In genomic region chr4:84336964-84337705, GRCh38 we compare ENCODE assay signal across 21 cellular contexts.
DNase-seq lines count a peak whose midpoint lies in the region; ATAC-seq and TF ChIP-seq lines count a peak whose summit lies in the region.
"Had no signal": no experiment of that assay in that cellular context is flagged by ENCODE, and none has a peak within 500 bp of the region (broad histone marks: within the 10 kb centered on the region; RNA-seq: fewer than 3 reads in every experiment).

No MANE protein-coding gene starts in this region.

- WGBS in ovary, 3 donors: 69 to 79% (median 73%) methylated on average over 3 of the region's 3 CpGs
- WGBS in heart right ventricle, 2 donors: 56 to 60% methylated on average over 3 of the region's 3 CpGs

- H3K27me3 ChIP-seq in NT2/D1 (ENCODE audit: insufficient read depth, insufficient read length) (peaks cover 32% of the 10 kb centered on the region), iPS-20b (ENCODE audit: insufficient read depth, low read length) (no peaks in the 10 kb centered on the region), ovary (no peaks in the 10 kb centered on the region), heart right ventricle (no peaks in the 10 kb centered on the region)
- H3K27me3 ChIP-seq: BLaER1 treated with 17β-estradiol and CSF1 and Interleukin-3, amounts not matched to agents 10 nM and 100 nM; MG63; SJCRH30 had no signal

- H3K36me3 ChIP-seq in NT2/D1 (ENCODE audit: insufficient read depth, insufficient read length, low read length): no peaks in the 10 kb centered on the region
- no peaks in the 10 kb centered on the region for H3K36me3 ChIP-seq in iPS-20b (ENCODE audit: insufficient read depth, low read depth, low read length)
- no peaks in the 10 kb centered on the region for H3K36me3 ChIP-seq in ovary
- no peaks in the 10 kb centered on the region for H3K36me3 ChIP-seq in heart right ventricle
- H3K36me3 ChIP-seq: BLaER1 treated with 17β-estradiol and CSF1 and Interleukin-3, amounts not matched to agents 10 nM and 100 nM; MG63; SJCRH30 had no signal

- TF ChIP-seq POLR2A in ovary (IDR thresholded peaks at IDR 0.05): no peak

- ATAC-seq in heart right ventricle: no peak
- ATAC-seq in HG02884 (IDR thresholded peaks at IDR 0.05; ENCODE audit: unreplicated experiment): no peak
- ATAC-seq: T-cell had no signal

- H3K9me3 ChIP-seq in NT2/D1 (ENCODE audit: insufficient read depth, low read length) (peaks cover 59% of the 10 kb centered on the region), iPS-20b (ENCODE audit: insufficient read depth, low read depth, low read length) (peaks cover 22% of the 10 kb centered on the region), ovary (no peaks in the 10 kb centered on the region), heart right ventricle (peaks cover 0 to 30% (median 2%) of the 10 kb centered on the region in 11 donors)
- H3K9me3 ChIP-seq: MG63, SJCRH30 had no signal

- no peak for TF ChIP-seq EP300 in ovary (IDR thresholded peaks at IDR 0.05)

- TF ChIP-seq CTCF in ovary (IDR thresholded peaks at IDR 0.05): no peak
- TF ChIP-seq CTCF in heart right ventricle (IDR thresholded peaks at IDR 0.05): no peak

- intact Hi-C loops in ovary (cut with DNase I) (no loop called here), heart right ventricle (cut with DNase I) (no loop called here)

- H3K4me3 ChIP-seq in NT2/D1 (ENCODE audit: insufficient read length, low read depth): no peak overlapping the region
- H3K4me3 ChIP-seq in iPS-20b (ENCODE audit: low read length): 0 out of 2 replicates have a peak overlapping the region, but pooled peaks have one; percentile 9
- H3K4me3 ChIP-seq in ovary: no peak overlapping the region
- H3K4me3 ChIP-seq in heart right ventricle: no peak overlapping the region
- H3K4me3 ChIP-seq: BLaER1 treated with 17β-estradiol and CSF1 and Interleukin-3, amounts not matched to agents 10 nM and 100 nM; MG63; SJCRH30 had no signal

- DNase-seq in NCI-H1417 (lab: John Stamatoyannopoulos, UW): peak in 2 of 3 experiments; percentile 39 to 47
- no peak for DNase-seq in NCI-H1417 treated with DMSO at 0.1 percent for 48 hours (lab: John Stamatoyannopoulos, UW)
- DNase-seq in NCI-H187 treated with DMSO at 0.1 percent for 48 hours (lab: John Stamatoyannopoulos, UW): peak; percentile 58
- peak; percentile 77 for DNase-seq in NT2/D1 (ENCODE audit: low read depth, low spot score)
- DNase-seq in ovary: no peak
- DNase-seq in heart right ventricle: no peak
- DNase-seq: CD4-positive, alpha-beta memory T cell; GDM1; MG63; NCI-H1092; NCI-H1694 treated with DMSO at 0.1 percent for 48 hours; NCI-H2107; NCI-H2227 treated with DMSO at 0.1 percent for 48 hours; NCI-H510A; NCI-H82; SJCRH30; T-cell had no signal

- H3K4me1 ChIP-seq in NT2/D1 (ENCODE audit: insufficient read depth, insufficient read length) (no peaks in the 10 kb centered on the region), iPS-20b (ENCODE audit: insufficient read depth, low read length) (peaks cover 7% of the 10 kb centered on the region), ovary (ENCODE audit: insufficient read depth) (no peaks in the 10 kb centered on the region), heart right ventricle (no peaks in the 10 kb centered on the region)
- H3K4me1 ChIP-seq: SJCRH30 had no signal

- no peak overlapping the region for H3K27ac ChIP-seq in iPS-20b (ENCODE audit: low read length)
- H3K27ac ChIP-seq in ovary: no peak overlapping the region
- no peak overlapping the region for H3K27ac ChIP-seq in heart right ventricle
- H3K27ac ChIP-seq: 22Rv1; BLaER1 treated with 17β-estradiol and CSF1 and Interleukin-3, amounts not matched to agents 10 nM and 100 nM; SJCRH30 had no signal

- H3K9ac ChIP-seq in NT2/D1 (ENCODE audit: insufficient read length, low read depth) (no peak overlapping the region), iPS-20b (ENCODE audit: low read depth, low read length) (no peak overlapping the region)
- H3K9ac ChIP-seq: BLaER1 treated with 17β-estradiol and CSF1 and Interleukin-3, amounts not matched to agents 10 nM and 100 nM had no signal

Comparison
In these comparisons a context has a peak if more than half of its experiments do, and no peak if none do; other contexts are left out.
1. DNase-seq: peak in NCI-H1417 (2 of 3), NCI-H187 treated with DMSO at 0.1 percent for 48 hours (single experiment) and NT2/D1 (single experiment); none in NCI-H1417 treated with DMSO at 0.1 percent for 48 hours (single experiment), ovary (0 of 5) and heart right ventricle (0 of 2).